20 cellular contexts compared by ENCODE assay signal in the genomic region with DNA sequence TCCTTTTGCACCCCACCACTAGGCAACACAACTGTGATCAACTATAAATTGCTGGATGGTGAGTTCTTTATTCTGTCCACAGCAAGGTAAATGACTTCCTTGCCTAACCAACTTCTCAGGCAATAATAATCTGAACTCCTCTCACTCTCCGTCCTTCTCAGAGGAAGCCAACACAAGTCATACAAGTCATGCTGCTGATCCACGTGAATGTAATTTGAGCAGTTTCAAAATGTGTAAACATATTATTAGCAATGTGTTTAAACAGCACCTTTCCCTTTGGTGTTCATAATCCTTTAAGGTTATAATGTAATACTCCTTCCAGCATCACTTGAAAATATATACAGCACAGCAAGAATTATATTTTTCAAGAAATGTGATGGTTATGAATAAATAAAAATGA.
DNase-seq lines count a peak whose midpoint lies in the region; ATAC-seq, FAIRE-seq and TF ChIP-seq lines count a peak whose summit lies in the region.
"Had no signal": no experiment of that assay in that cellular context is flagged by ENCODE, and none has a peak within 500 bp of the region (broad histone marks: within the 10 kb centered on the region; RNA-seq: fewer than 3 reads in every experiment).

No MANE protein-coding gene starts in this region.

- H3F3A ChIP-seq in Loucy (ENCODE audit: low read depth) = 0 out of 2 replicates have a peak, but pooled peaks cover 7% of the 10 kb centered on the region

- 13% methylated on average over 2 of the region's 2 CpGs for whole genome bisulfite sequencing in A549 (ENCODE audit: missing lambda C conversion rate)
- WGBS in tibial nerve, 2 donors = 59 to 62% methylated on average over 2 of the region's 2 CpGs

- CTCF ChIA-PET in A549 (lab: Yijun Ruan, JAX) = interaction anchor here (1.4 kb wide), 1 partner anchor 10 kb away, joined by 7 read pairs; no protein-coding TSS in a partner anchor

- no peak for TF ChIP-seq CTCF in A549 (IDR thresholded peaks at IDR 0.05)
- TF ChIP-seq CTCF in Loucy (conservative IDR thresholded peaks at IDR 0.05; ENCODE audit: low read length) = no peak
- TF ChIP-seq CTCF in fibroblast of villous mesenchyme (IDR thresholded peaks at IDR 0.05; ENCODE audit: insufficient read depth, low read depth, low read length) = no peak
- no peak for TF ChIP-seq CTCF in tibial nerve (IDR thresholded peaks at IDR 0.05)

- no peaks in the 10 kb centered on the region for H3K4me1 Mint-ChIP-seq in T-helper 17 cell
- H3K4me1 Mint-ChIP-seq: neural progenitor cell had no signal

- H3K9me3 ChIP-seq in A549 = 0 out of 3 replicates have a peak, but pooled peaks cover 3% of the 10 kb centered on the region
- peaks cover 4% of the 10 kb centered on the region; the same call in 1 of the 2 replicates for H3K9me3 ChIP-seq in Loucy (ENCODE audit: insufficient read depth, low read depth, low read length)
- no peaks in the 10 kb centered on the region for H3K9me3 ChIP-seq in T-helper 17 cell (ENCODE audit: control insufficient read depth, low read length, poor library complexity, severe bottlenecking)
- peaks cover 0 to 21% (median 0%) of the 10 kb centered on the region in 4 donors for H3K9me3 ChIP-seq in tibial nerve

- H3K27ac Mint-ChIP-seq in T-helper 17 cell = no peak overlapping the region
- H3K27ac Mint-ChIP-seq: neural progenitor cell had no signal

- no peak for ATAC-seq in A549
- no peak for ATAC-seq in T-helper 17 cell
- no peak for ATAC-seq in HG03457 (IDR thresholded peaks at IDR 0.05; ENCODE audit: unreplicated experiment)
- ATAC-seq: gastroesophageal sphincter had no signal

- H3K27ac ChIP-seq in A549 = peak overlapping the region in 1 of 2 experiments; percentile 54; a peak in 2 of 6 replicates
- H3K27ac ChIP-seq in tibial nerve = no peak overlapping the region
- H3K27ac ChIP-seq: gastroesophageal sphincter, neural progenitor cell, sigmoid colon, WERI-Rb-1 had no signal

- no peaks in the 10 kb centered on the region for H3K36me3 Mint-ChIP-seq in T-helper 17 cell (ENCODE audit: low read depth)
- H3K36me3 Mint-ChIP-seq: mesothelial cell of epicardium, neural progenitor cell had no signal

- DNase-seq in A549 (ENCODE audit: low read depth in 1 of 2, low spot score in 1 of 2) (peak in 1 of 2 experiments; percentile 20), NCI-H510A treated with DMSO at 0.1 percent for 48 hours (lab: John Stamatoyannopoulos, UW) (peak; percentile 62), fibroblast of villous mesenchyme (ENCODE audit: low read depth) (peak; percentile 3), T-helper 17 cell (no peak), tibial nerve (ENCODE audit: low spot score in 2 of 2) (no peak)
- DNase-seq in activated naive CD4-positive, alpha-beta T cell treated with Interleukin-2 at 50 U/mL for 16 hours = no peak
- DNase-seq: activated effector memory CD4-positive, alpha-beta T cell treated with Interleukin-2 at 50 U/mL for 16 hours; anterior cingulate cortex; H9; NCI-H187 treated with DMSO at 0.1 percent for 48 hours; sigmoid colon; stimulated activated CD4-positive, alpha-beta T cell treated with anti-CD3 and anti-CD28 coated beads, Interleukin-4, amount 100 ng/mL, for 1 hour; WERI-Rb-1 had no signal

- H3K4me2 ChIP-seq in A549 = peak overlapping the region; percentile 36; the same call in 2 of the 3 replicates
- peak overlapping the region; percentile 63 for H3K4me2 ChIP-seq in Loucy (ENCODE audit: low read depth, low read length, poor library complexity, severe bottlenecking)
- H3K4me2 ChIP-seq: neural progenitor cell had no signal

- no peaks in the 10 kb centered on the region for H3K36me3 ChIP-seq in Loucy (ENCODE audit: insufficient read depth, low read length)
- H3K36me3 ChIP-seq in tibial nerve = no peaks in the 10 kb centered on the region
- H3K36me3 ChIP-seq: gastroesophageal sphincter, neural progenitor cell, sigmoid colon, WERI-Rb-1 had no signal

- H3K4me1 ChIP-seq in A549 (peaks cover 20% of the 10 kb centered on the region), Loucy (ENCODE audit: insufficient read depth, low read length, poor library complexity, severe bottlenecking) (peaks cover 21% of the 10 kb centered on the region), tibial nerve (no peaks in the 10 kb centered on the region)
- H3K4me1 ChIP-seq: gastroesophageal sphincter, sigmoid colon had no signal

- peak overlapping the region; percentile 41 for H3K9ac ChIP-seq in Loucy (ENCODE audit: low read depth, low read length, poor library complexity, severe bottlenecking)
- H3K9ac ChIP-seq: neural progenitor cell had no signal

- H3K4me3 ChIP-seq in A549 = no peak overlapping the region
- peak overlapping the region; percentile 54 for H3K4me3 ChIP-seq in Loucy (ENCODE audit: low read length, poor library complexity, severe bottlenecking)
- no peak overlapping the region for H3K4me3 ChIP-seq in fibroblast of villous mesenchyme (ENCODE audit: low read depth, low read length)
- H3K4me3 ChIP-seq in tibial nerve = no peak overlapping the region
- H3K4me3 ChIP-seq: gastroesophageal sphincter, neural progenitor cell, sigmoid colon had no signal

- peaks cover 15% of the 10 kb centered on the region for H3K27me3 Mint-ChIP-seq in T-helper 17 cell
- H3K27me3 Mint-ChIP-seq: IgD-negative memory B cell had no signal

- FAIRE-seq in A549 (lab: Jason Lieb, UNC) = no peak
- FAIRE-seq: endometrium had no signal

- no peaks in the 10 kb centered on the region for H3K27me3 ChIP-seq in Loucy (ENCODE audit: insufficient read depth, low read length, poor library complexity, severe bottlenecking)
- no peaks in the 10 kb centered on the region for H3K27me3 ChIP-seq in tibial nerve
- H3K27me3 ChIP-seq: gastroesophageal sphincter, neural progenitor cell, sigmoid colon had no signal

- peak overlapping the region; percentile 9 for H2AFZ ChIP-seq in Loucy (ENCODE audit: low read length)
- H2AFZ ChIP-seq: neural progenitor cell had no signal

- no peak overlapping the region for H3K4me3 Mint-ChIP-seq in T-helper 17 cell
- H3K4me3 Mint-ChIP-seq: H9, IgD-negative memory B cell, mesothelial cell of epicardium, neural progenitor cell had no signal

- H3K9me2 ChIP-seq in Loucy (replicated peaks; ENCODE audit: low read depth, low read length) = no peaks in the 10 kb centered on the region

- POLR2A ChIA-PET in A549 (lab: Yijun Ruan, JAX) = no interaction called here

- no peaks in the 10 kb centered on the region for H4K20me1 ChIP-seq in Loucy (ENCODE audit: insufficient read depth, low read length, poor library complexity, severe bottlenecking)

- TF ChIP-seq EP300 in A549 (IDR thresholded peaks at IDR 0.05) (no peak), tibial nerve (IDR thresholded peaks at IDR 0.05) (no peak)

- no peak for TF ChIP-seq POLR2A in A549 (IDR thresholded peaks at IDR 0.05; ENCODE audit: low read length)
- TF ChIP-seq POLR2A in tibial nerve (IDR thresholded peaks at IDR 0.05) = no peak

- no peaks in the 10 kb centered on the region for H3K79me2 ChIP-seq in Loucy (ENCODE audit: insufficient read depth, low read length)

- TF ChIP-seq RAD21 in A549 (conservative IDR thresholded peaks at IDR 0.05 in 1 of 2, IDR thresholded peaks at IDR 0.05 in 1 of 2) = no peak

TF ChIP-seq in A549, 52 proteins besides CTCF, POLR2A, EP300 and RAD21:
- TF ChIP-seq CHD4 (IDR thresholded peaks at IDR 0.05; ENCODE audit: borderline replicate concordance) (no peak), HOXB13 (CRISPR knock-in tag; IDR thresholded peaks at IDR 0.05; ENCODE audit: low read depth) (no peak), RCOR1 (IDR thresholded peaks at IDR 0.05; ENCODE audit: low read depth, low read length) (no peak), FOXS1 (CRISPR knock-in tag; IDR thresholded peaks at IDR 0.05) (no peak), HOXB5 (CRISPR knock-in tag; IDR thresholded peaks at IDR 0.05) (no peak), CBX2 (IDR thresholded peaks at IDR 0.05; ENCODE audit: borderline replicate concordance, low read depth) (no peak), HEYL (CRISPR knock-in tag; IDR thresholded peaks at IDR 0.05) (no peak), NFE2L2 (conservative IDR thresholded peaks at IDR 0.05; ENCODE audit: low read length) (no peak), SREBF2 (IDR thresholded peaks at IDR 0.05) (no peak), JUNB (IDR thresholded peaks at IDR 0.05) (no peak)
- TF ChIP-seq, protein P1, sequence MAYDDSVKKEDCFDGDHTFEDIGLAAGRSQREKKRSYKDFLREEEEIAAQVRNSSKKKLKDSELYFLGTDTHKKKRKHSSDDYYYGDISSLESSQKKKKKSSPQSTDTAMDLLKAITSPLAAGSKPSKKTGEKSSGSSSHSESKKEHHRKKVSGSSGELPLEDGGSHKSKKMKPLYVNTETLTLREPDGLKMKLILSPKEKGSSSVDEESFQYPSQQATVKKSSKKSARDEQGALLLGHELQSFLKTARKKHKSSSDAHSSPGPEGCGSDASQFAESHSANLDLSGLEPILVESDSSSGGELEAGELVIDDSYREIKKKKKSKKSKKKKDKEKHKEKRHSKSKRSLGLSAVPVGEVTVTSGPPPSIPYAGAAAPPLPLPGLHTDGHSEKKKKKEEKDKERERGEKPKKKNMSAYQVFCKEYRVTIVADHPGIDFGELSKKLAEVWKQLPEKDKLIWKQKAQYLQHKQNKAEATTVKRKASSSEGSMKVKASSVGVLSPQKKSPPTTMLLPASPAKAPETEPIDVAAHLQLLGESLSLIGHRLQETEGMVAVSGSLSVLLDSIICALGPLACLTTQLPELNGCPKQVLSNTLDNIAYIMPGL (CRISPR knock-in tag; IDR thresholded peaks at IDR 0.05; ENCODE audit: borderline replicate concordance) = no peak

Comparison
In these comparisons a context has a peak if more than half of its experiments do, and no peak if none do; other contexts are left out.
1. DNase-seq: peak in NCI-H510A treated with DMSO at 0.1 percent for 48 hours (single experiment) and fibroblast of villous mesenchyme (single experiment); none in T-helper 17 cell (0 of 3), activated naive CD4-positive, alpha-beta T cell treated with Interleukin-2 at 50 U/mL for 16 hours (single experiment) and tibial nerve (0 of 2).